8 cellular contexts compared by ENCODE assay signal in the genomic region with DNA sequence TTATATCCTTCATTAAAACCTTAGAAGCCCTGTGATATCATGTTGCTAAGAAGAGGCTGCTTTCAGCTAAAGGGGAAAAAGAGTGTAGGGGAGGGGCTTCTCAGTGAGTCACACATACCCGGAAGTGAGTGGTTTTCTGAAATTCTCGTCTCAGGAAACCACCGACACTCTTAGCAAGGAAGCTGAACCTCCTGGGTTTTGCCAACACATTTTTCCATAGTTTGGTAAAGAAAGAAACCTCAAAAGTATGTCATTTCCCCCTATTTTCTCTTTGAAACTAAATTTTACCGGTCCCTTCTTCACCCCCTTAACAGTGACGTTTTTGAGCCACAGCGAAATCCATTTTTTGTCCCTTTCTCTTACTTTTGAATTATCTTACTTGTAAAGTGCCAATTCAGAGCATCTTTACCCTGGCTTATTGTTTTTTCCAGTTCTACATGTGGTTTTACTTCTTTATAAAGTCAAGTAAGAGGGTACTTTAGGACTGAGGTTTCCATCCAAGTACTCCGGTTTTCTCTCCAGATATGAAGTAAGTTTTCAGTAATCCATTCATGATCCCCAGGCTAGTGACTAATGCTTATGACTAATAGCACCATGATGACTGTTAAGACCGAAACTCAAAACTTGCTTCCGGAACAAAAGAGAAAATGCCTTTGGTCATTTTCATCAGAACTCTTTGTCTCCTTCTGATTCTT.
DNase-seq lines count a peak whose midpoint lies in the region; ATAC-seq and TF ChIP-seq lines count a peak whose summit lies in the region.

No MANE protein-coding gene starts in this region.

- peak overlapping the region; percentile 47 for H2AFZ ChIP-seq in Karpas-422 (ENCODE audit: low read length)

- H3K4me1 ChIP-seq in ES-I3 (ENCODE audit: insufficient read depth, low read length) (peaks cover 25% of the 10 kb centered on the region), Karpas-422 (ENCODE audit: low read length) (peaks cover 7% of the 10 kb centered on the region; the same call in 1 of the 2 replicates), mucosa of descending colon (ENCODE audit: low read depth) (no peaks in the 10 kb centered on the region)

- H3K27ac ChIP-seq in Karpas-422 (ENCODE audit: low read length) (no peak overlapping the region), dorsolateral prefrontal cortex (peak overlapping the region; percentile 3 to 94 (median 67))

- H3K36me3 Mint-ChIP-seq in stimulated activated naive CD8-positive, alpha-beta T cell treated with anti-CD3 and anti-CD28 coated beads, Interleukin-15, Interleukin-2, amounts not matched to agents 100 ng/mL and 50 ng/mL, for 24 hours (ENCODE audit: low read depth): peaks cover 26% of the 10 kb centered on the region

- DNase-seq in Karpas-422 (peak; percentile 69), dorsolateral prefrontal cortex (no peak), mucosa of descending colon (peak in 1 of 3 donors; percentile 44), anterior cingulate cortex (lab: John Stamatoyannopoulos, UW) (no peak)
- peak; percentile 70 to 76 for DNase-seq in activated CD4-positive, alpha-beta T cell treated with anti-CD3 and anti-CD28 coated beads for 4 hours

- TF ChIP-seq CTCF in dorsolateral prefrontal cortex (IDR thresholded peaks at IDR 0.05 in 54 of 56, conservative IDR thresholded peaks at IDR 0.05 in 2 of 56; ENCODE audit: low read depth in 1 of 56, partially characterized antibody in 56 of 56): no peak
- TF ChIP-seq CTCF in mucosa of descending colon (IDR thresholded peaks at IDR 0.05): no peak

- peak overlapping the region; percentile 44 for H3K4me2 ChIP-seq in Karpas-422 (ENCODE audit: low read depth, low read length, poor library complexity, severe bottlenecking)

- no peaks in the 10 kb centered on the region for H3K79me2 ChIP-seq in Karpas-422 (ENCODE audit: low read length)

- H3K27me3 Mint-ChIP-seq in stimulated activated naive CD8-positive, alpha-beta T cell treated with anti-CD3 and anti-CD28 coated beads, Interleukin-15, Interleukin-2, amounts not matched to agents 100 ng/mL and 50 ng/mL, for 24 hours: no peaks in the 10 kb centered on the region

- H3K9me3 ChIP-seq in ES-I3 (ENCODE audit: control insufficient read depth, insufficient read depth, low read length) (no peaks in the 10 kb centered on the region), Karpas-422 (ENCODE audit: low read length) (no peaks in the 10 kb centered on the region), mucosa of descending colon (no peaks in the 10 kb centered on the region)

- H3K27ac Mint-ChIP-seq in stimulated activated naive CD8-positive, alpha-beta T cell treated with anti-CD3 and anti-CD28 coated beads, Interleukin-15, Interleukin-2, amounts not matched to agents 100 ng/mL and 50 ng/mL, for 24 hours: peak overlapping the region; percentile 100

- H3K9me2 ChIP-seq in Karpas-422 (replicated peaks; ENCODE audit: insufficient read depth, low read length): no peaks in the 10 kb centered on the region

- H3K36me3 ChIP-seq in ES-I3 (ENCODE audit: insufficient read depth, low read length) (no peaks in the 10 kb centered on the region), Karpas-422 (ENCODE audit: insufficient read depth, low read length) (no peaks in the 10 kb centered on the region), mucosa of descending colon (ENCODE audit: low read depth) (no peaks in the 10 kb centered on the region)

- peak overlapping the region; percentile 6; the same call in 1 of the 2 replicates for H3K4me3 ChIP-seq in Karpas-422 (ENCODE audit: low read length)
- H3K4me3 ChIP-seq in dorsolateral prefrontal cortex: peak overlapping the region in 3 of 59 donors; percentile 12 to 17 (median 14)
- H3K4me3 ChIP-seq in mucosa of descending colon: no peak overlapping the region

- H3K9ac ChIP-seq in ES-I3 (ENCODE audit: low read depth, low read length) (peak overlapping the region; percentile 47), Karpas-422 (ENCODE audit: low read length) (no peak overlapping the region)

- intact Hi-C loops in dorsolateral prefrontal cortex (cut with DNase I): no loop called here
- intact Hi-C loops in mucosa of descending colon (cut with DNase I, micrococcal nuclease): loop anchor here in 1 of 2 donors (10.0 kb wide), 1 partner anchor 74 kb away; no protein-coding TSS in a partner anchor

- H4K20me1 ChIP-seq in Karpas-422 (ENCODE audit: insufficient read depth, low read depth, low read length): no peaks in the 10 kb centered on the region

- H3K4me1 Mint-ChIP-seq in stimulated activated naive CD8-positive, alpha-beta T cell treated with anti-CD3 and anti-CD28 coated beads, Interleukin-15, Interleukin-2, amounts not matched to agents 100 ng/mL and 50 ng/mL, for 24 hours (ENCODE audit: low read depth): peaks cover 89% of the 10 kb centered on the region

- peak overlapping the region; percentile 82 for H3K4me3 Mint-ChIP-seq in stimulated activated naive CD8-positive, alpha-beta T cell treated with anti-CD3 and anti-CD28 coated beads, Interleukin-15, Interleukin-2, amounts not matched to agents 100 ng/mL and 50 ng/mL, for 24 hours

- H3K27me3 ChIP-seq in Karpas-422 (ENCODE audit: low read length) (no peaks in the 10 kb centered on the region), dorsolateral prefrontal cortex (no peaks in the 10 kb centered on the region)

- ATAC-seq in GM21825 (IDR thresholded peaks at IDR 0.05; ENCODE audit: unreplicated experiment): peak; percentile 93
- peak; percentile 91 for ATAC-seq in mucosa of descending colon

- H3K9me3 Mint-ChIP-seq in stimulated activated naive CD8-positive, alpha-beta T cell treated with anti-CD3 and anti-CD28 coated beads, Interleukin-15, Interleukin-2, amounts not matched to agents 100 ng/mL and 50 ng/mL, for 24 hours: peaks cover 4% of the 10 kb centered on the region

Comparison
In these comparisons a context has a peak if more than half of its experiments do, and no peak if none do; other contexts are left out.
1. DNase-seq: peak in Karpas-422 (single experiment) and activated CD4-positive, alpha-beta T cell treated with anti-CD3 and anti-CD28 coated beads for 4 hours (2 of 2); none in dorsolateral prefrontal cortex (0 of 10) and anterior cingulate cortex (0 of 58).